2 cellular contexts compared by ENCODE assay signal in genomic region chr1:245859510-245860114, GRCh38.
TF ChIP-seq lines count a peak whose summit lies in the region.

No MANE protein-coding gene starts in this region.

TF ChIP-seq in IMR-90, 13 proteins besides CTCF, POLR2A, EP300 and RAD21 (continued from another document):
- TF ChIP-seq RFX5 (IDR thresholded peaks at IDR 0.05; ENCODE audit: low read depth, low read length) (no peak), MAZ (IDR thresholded peaks at IDR 0.05; ENCODE audit: borderline replicate concordance, low read depth, low read length) (no peak)

TF ChIP-seq in neural cell, 6 proteins besides CTCF, POLR2A, EP300 and RAD21 (continued from another document):
- TF ChIP-seq REST (IDR thresholded peaks at IDR 0.05; ENCODE audit: borderline replicate concordance): no peak
- TF ChIP-seq EZH2 (IDR thresholded peaks at IDR 0.05; ENCODE audit: borderline replicate concordance, insufficient read depth, low read length, poor library complexity, severe bottlenecking): no peak
- no peak for TF ChIP-seq POLR2AphosphoS5 (IDR thresholded peaks at IDR 0.05)
